Comparison of ENCODE assay signal across 21 cellular contexts in the genomic region with DNA sequence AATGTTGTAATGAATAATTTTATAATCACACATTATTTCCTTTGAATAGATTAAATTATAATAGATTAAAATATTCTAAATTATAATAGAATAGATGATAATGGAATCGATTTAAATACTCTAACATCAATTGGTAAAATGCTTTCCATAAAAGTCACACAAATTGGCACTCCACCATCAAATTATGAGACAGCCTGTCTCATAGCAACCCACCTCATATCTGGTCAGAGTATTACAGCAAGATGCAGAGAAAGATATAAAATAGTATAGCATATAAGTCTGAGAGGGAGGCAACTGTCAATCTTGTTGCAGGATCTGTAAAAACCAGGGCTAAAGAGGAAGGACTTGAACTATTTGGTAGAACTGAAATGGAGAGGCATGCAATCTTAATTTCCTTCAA.
A peak's percentile ranks its signal among the peaks of the same experiment; 100 is the strongest.
DNase-seq lines count a peak whose midpoint lies in the region; ATAC-seq, FAIRE-seq and TF ChIP-seq lines count a peak whose summit lies in the region.
"Had no signal": no experiment of that assay in that cellular context is flagged by ENCODE, and none has a peak within 500 bp of the region (broad histone marks: within the 10 kb centered on the region; RNA-seq: fewer than 3 reads in every experiment).

No MANE protein-coding gene starts in this region.

- TF ChIP-seq POLR2A in breast epithelium (IDR thresholded peaks at IDR 0.05) = no peak

- no peak overlapping the region for H3K9ac ChIP-seq in mammary epithelial cell (ENCODE audit: insufficient read depth, low read length)

- peak; percentile 56 for FAIRE-seq in RCC 7860 (lab: Jason Lieb, UNC)
- FAIRE-seq: GM12891 had no signal

- intact Hi-C loops in mammary epithelial cell (cut with micrococcal nuclease) = no loop called here
- intact Hi-C loops in breast epithelium (cut with DNase I; ENCODE audit: low total_unique reads) = no loop called here

- H4K20me1 ChIP-seq in mammary epithelial cell (ENCODE audit: insufficient read depth, low read length) (no peaks in the 10 kb centered on the region), osteoblast (ENCODE audit: insufficient read depth, low read length) (no peaks in the 10 kb centered on the region)

- no peak overlapping the region for H3K4me3 ChIP-seq in mammary epithelial cell (replicated peaks in 1 of 3; ENCODE audit: insufficient read depth in 1 of 3, low read depth in 2 of 3, low read length in 3 of 3)
- H3K4me3 ChIP-seq in breast epithelium = no peak overlapping the region
- H3K4me3 ChIP-seq in foreskin fibroblast (ENCODE audit: low read depth in 1 of 2, low read length in 2 of 2) = no peak overlapping the region
- H3K4me3 ChIP-seq in osteoblast (ENCODE audit: insufficient read depth, low read length) = no peak overlapping the region
- H3K4me3 ChIP-seq: MG63, PC-9, SJSA1 had no signal

- H2AFZ ChIP-seq in mammary epithelial cell (ENCODE audit: low read depth, low read length) = no peak overlapping the region
- H2AFZ ChIP-seq in osteoblast (ENCODE audit: low read length) = no peak overlapping the region
- H2AFZ ChIP-seq: PC-9 had no signal

- H3K9me3 ChIP-seq in mammary epithelial cell (replicated peaks; ENCODE audit: insufficient read depth, low read length) (no peaks in the 10 kb centered on the region), breast epithelium (peaks cover 0 to 12% of the 10 kb centered on the region in 2 donors), osteoblast (ENCODE audit: low read depth, low read length) (no peaks in the 10 kb centered on the region)

- TF ChIP-seq CTCF in mammary epithelial cell (conservative IDR thresholded peaks at IDR 0.05 in 1 of 2, IDR thresholded peaks at IDR 0.05 in 1 of 2; ENCODE audit: extremely low read depth in 1 of 2, insufficient read depth in 1 of 2, low read depth in 1 of 2, low read length in 2 of 2) (no peak), breast epithelium (IDR thresholded peaks at IDR 0.05) (no peak), foreskin fibroblast (IDR thresholded peaks at IDR 0.05; ENCODE audit: low read depth, low read length) (no peak), osteoblast (IDR thresholded peaks at IDR 0.05; ENCODE audit: extremely low read depth, low read depth, low read length) (no peak)

- 80% methylated on average over 1 of the region's 1 CpG for WGBS in mammary epithelial cell (ENCODE audit: low coverage, missing lambda C conversion rate)

- H3K36me3 ChIP-seq in mammary epithelial cell (ENCODE audit: insufficient read depth, low read length) (no peaks in the 10 kb centered on the region), breast epithelium (no peaks in the 10 kb centered on the region), osteoblast (ENCODE audit: insufficient read depth, low read length) (no peaks in the 10 kb centered on the region)
- H3K36me3 ChIP-seq: MG63, SJSA1 had no signal

- no peaks in the 10 kb centered on the region for H3K27me3 ChIP-seq in mammary epithelial cell (ENCODE audit: insufficient read depth, low read length)
- H3K27me3 ChIP-seq in breast epithelium = no peaks in the 10 kb centered on the region
- no peaks in the 10 kb centered on the region for H3K27me3 ChIP-seq in osteoblast (ENCODE audit: insufficient read depth, low read length)
- H3K27me3 ChIP-seq: MG63, SJSA1 had no signal

- ATAC-seq in HG02938 (IDR thresholded peaks at IDR 0.05; ENCODE audit: unreplicated experiment) (no peak), HG02759 (IDR thresholded peaks at IDR 0.05; ENCODE audit: unreplicated experiment) (no peak)

- H3K4me1 ChIP-seq in mammary epithelial cell (ENCODE audit: insufficient read depth, low read length) (peaks cover 4% of the 10 kb centered on the region), breast epithelium (no peaks in the 10 kb centered on the region), osteoblast (ENCODE audit: insufficient read depth, low read length) (peaks cover 8% of the 10 kb centered on the region)

- dilution Hi-C loops in mammary epithelial cell (cut with HindIII; ENCODE audit: low sequenced_read_pairs) = no loop called here

- in situ Hi-C loops in mammary epithelial cell (cut with MboI; ENCODE audit: low sequenced_read_pairs in 2 of 2) = no loop called here
- in situ Hi-C loops in G401 (cut with HindIII; ENCODE audit: low sequenced_read_pairs) = no loop called here

- CTCF ChIA-PET in mammary epithelial cell (lab: Charles Lee; ENCODE audit: low non-redundant PET) = no interaction called here

- no peak overlapping the region for H3K4me2 ChIP-seq in mammary epithelial cell (ENCODE audit: insufficient read depth, low read depth, low read length)
- H3K4me2 ChIP-seq in osteoblast (ENCODE audit: insufficient read depth, low read length) = no peak overlapping the region
- H3K4me2 ChIP-seq: PC-9 had no signal

- H3K79me2 ChIP-seq in mammary epithelial cell (ENCODE audit: insufficient read depth, low read length) (no peaks in the 10 kb centered on the region), osteoblast (ENCODE audit: insufficient read depth, low read length) (no peaks in the 10 kb centered on the region)

- DNase-seq in mammary epithelial cell (no peak), breast epithelium (ENCODE audit: low spot score in 2 of 2) (no peak), RCC 7860 (ENCODE audit: low spot score) (peak; percentile 45), foreskin fibroblast (peak; percentile 31 to 47), osteoblast (ENCODE audit: insufficient read length, low spot score, missing footprints) (no peak), G401 (ENCODE audit: low spot score) (no peak)
- DNase-seq: 8988T, COR-L47, DMS 273 treated with DMSO at 0.1 percent for 48 hours, DND-41, GOT3, MG63, NCI-H1048, NCI-H1436, NCI-H1930, NCI-H524, PC-9 had no signal

- no TSS peak for BruUV-seq in mammary epithelial cell (replicated peaks; lab: Mats Ljungman, UMichigan)

- H3K27ac ChIP-seq in mammary epithelial cell (ENCODE audit: insufficient read depth, low read depth, low read length) (peak overlapping the region; percentile 5), breast epithelium (no peak overlapping the region), osteoblast (ENCODE audit: low read depth, low read length) (peak overlapping the region; percentile 43)
- H3K27ac ChIP-seq: PC-9, SJSA1 had no signal

Comparison
In these comparisons a context has a peak if more than half of its experiments do, and no peak if none do; other contexts are left out.
1. H3K27ac ChIP-seq: peak in mammary epithelial cell (single experiment) and osteoblast (single experiment); none in breast epithelium (0 of 2).
2. DNase-seq: peak in RCC 7860 (single experiment) and foreskin fibroblast (2 of 2); none in mammary epithelial cell (single experiment), breast epithelium (0 of 2), osteoblast (single experiment) and G401 (single experiment).